Comparison of ENCODE assay signal across 7 cellular contexts in the genomic region with DNA sequence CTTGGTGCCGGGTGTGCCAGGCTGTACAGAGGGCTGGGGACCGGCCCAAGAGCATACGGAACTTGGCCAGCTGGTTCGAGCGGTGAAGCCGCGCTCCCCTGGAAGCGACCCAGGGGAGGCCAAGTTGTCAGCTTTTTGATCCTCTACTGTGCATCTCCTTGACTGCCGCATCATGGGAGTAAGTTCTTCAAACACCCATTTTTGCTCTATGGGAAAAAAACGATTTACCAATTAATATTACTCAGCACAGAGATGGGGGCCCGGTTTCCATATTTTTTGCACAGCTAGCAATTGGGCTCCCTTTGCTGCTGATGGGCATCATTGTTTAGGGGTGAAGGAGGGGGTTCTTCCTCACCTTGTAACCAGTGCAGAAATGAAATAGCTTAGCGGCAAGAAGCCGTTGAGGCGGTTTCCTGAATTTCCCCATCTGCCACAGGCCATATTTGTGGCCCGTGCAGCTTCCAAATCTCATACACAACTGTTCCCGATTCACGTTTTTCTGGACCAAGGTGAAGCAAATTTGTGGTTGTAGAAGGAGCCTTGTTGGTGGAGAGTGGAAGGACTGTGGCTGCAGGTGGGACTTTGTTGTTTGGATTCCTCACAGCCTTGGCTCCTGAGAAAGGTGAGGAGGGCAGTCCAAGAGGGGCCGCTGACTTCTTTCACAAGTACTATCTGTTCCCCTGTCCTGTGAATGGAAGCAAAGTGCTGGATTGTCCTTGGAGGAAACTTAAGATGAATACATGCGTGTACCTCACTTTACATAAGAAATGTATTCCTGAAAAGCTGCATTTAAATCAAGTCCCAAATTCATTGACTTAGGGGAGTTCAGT. TPM values are rescaled to one million over a fixed set of nuclear protein-coding genes. Genes with fewer than 3 reads are reported as not detected.
DNase-seq lines count a peak whose midpoint lies in the region; ATAC-seq and TF ChIP-seq lines count a peak whose summit lies in the region.
"Had no signal": no experiment of that assay in that cellular context is flagged by ENCODE, and none has a peak within 500 bp of the region (broad histone marks: within the 10 kb centered on the region; RNA-seq: fewer than 3 reads in every experiment).

No MANE protein-coding gene starts in this region.

- no peaks in the 10 kb centered on the region for H3K36me3 ChIP-seq in transverse colon

- H3K27me3 Mint-ChIP-seq in activated T-cell treated with anti-CD3 and anti-CD28 coated beads, Interleukin-2, amount 50 U/mL, for 72 hours (ENCODE audit: low read depth), result no peaks in the 10 kb centered on the region

- H3K4me1 Mint-ChIP-seq in activated T-cell treated with anti-CD3 and anti-CD28 coated beads, Interleukin-2, amount 50 U/mL, for 72 hours (ENCODE audit: low read depth), result peaks cover 51% of the 10 kb centered on the region

- no peak for ATAC-seq in activated T-cell treated with anti-CD3 and anti-CD28 coated beads, Interleukin-2, amount 50 U/mL, for 72 hours (replicated peaks in 1 of 2)

- no peak for DNase-seq in activated T-cell treated with anti-CD3 and anti-CD28 coated beads, Interleukin-2, amount 50 U/mL, for 72 hours
- DNase-seq in activated T-cell treated with anti-CD3 and anti-CD28 coated beads, Interleukin-2, amount 50 U/mL, for 48 hours, result no peak
- no peak for DNase-seq in fibroblast of the aortic adventitia (ENCODE audit: low read depth)
- no peak for DNase-seq in transverse colon
- no peak for DNase-seq in caudate nucleus (lab: John Stamatoyannopoulos, UW)
- no peak for DNase-seq in SW480 (ENCODE audit: low spot score)
- DNase-seq: GDM1 had no signal

- H3K27me3 ChIP-seq in transverse colon, result no peaks in the 10 kb centered on the region

- no peaks in the 10 kb centered on the region for H3K9me3 ChIP-seq in transverse colon

- no peak for TF ChIP-seq POLR2A in transverse colon (IDR thresholded peaks at IDR 0.05)

- H3K4me3 ChIP-seq in fibroblast of the aortic adventitia (ENCODE audit: low read depth, low read length) (peak overlapping the region; percentile 69), transverse colon (peak overlapping the region; percentile 61 to 87 (median 76))

- peak overlapping the region; percentile 68 to 85 for H3K4me3 Mint-ChIP-seq in activated T-cell treated with anti-CD3 and anti-CD28 coated beads, Interleukin-2, amount 50 U/mL, for 72 hours

- peaks cover 8 to 87% (median 58%) of the 10 kb centered on the region in 4 donors for H3K4me1 ChIP-seq in transverse colon

- WGBS in transverse colon (ENCODE audit: low coverage in 1 of 2), 2 donors, result 40 to 55% methylated on average over 8 to 19 of the region's 19 CpGs

- H3K36me3 Mint-ChIP-seq in activated T-cell treated with anti-CD3 and anti-CD28 coated beads, Interleukin-2, amount 50 U/mL, for 72 hours (ENCODE audit: insufficient read depth in 2 of 2), result peaks cover 2% of the 10 kb centered on the region in 2 donors

- H3K27ac Mint-ChIP-seq in activated T-cell treated with anti-CD3 and anti-CD28 coated beads, Interleukin-2, amount 50 U/mL, for 72 hours, result no peak overlapping the region

- in situ Hi-C loops in transverse colon (cut with MboI; ENCODE audit: low pct_ligation_motif_present in 1 of 4, low pct_unique_long_range_greater_than_20kb in 1 of 4, low sequenced_read_pairs in 3 of 4), result no loop called here

- no peak for TF ChIP-seq EP300 in transverse colon (IDR thresholded peaks at IDR 0.05; ENCODE audit: low read depth)

- TF ChIP-seq CTCF in fibroblast of the aortic adventitia (IDR thresholded peaks at IDR 0.05; ENCODE audit: insufficient read depth, low read length), result no peak
- no peak for TF ChIP-seq CTCF in transverse colon (IDR thresholded peaks at IDR 0.05)

- H3K27ac ChIP-seq in transverse colon (peak overlapping the region; percentile 96 to 97 (median 97)), caudate nucleus (ENCODE audit: low read depth, low read length) (no peak overlapping the region)

- intact Hi-C loops in transverse colon (cut with DNase I; ENCODE audit: low total_unique reads), result no loop called here

- no peaks in the 10 kb centered on the region for H3K9me3 Mint-ChIP-seq in activated T-cell treated with anti-CD3 and anti-CD28 coated beads, Interleukin-2, amount 50 U/mL, for 72 hours

RNA-seq across cellular contexts. Expression of a gene that starts 2.1 kb away (rescaled TPM):
- total RNA-seq in activated T-cell treated with anti-CD3 and anti-CD28 coated beads, Interleukin-2, amount 50 U/mL, for 72 hours, result 1 to 10 TPM; 5.4 to 5.5 TPM
- total RNA-seq in fibroblast of the aortic adventitia (ENCODE audit: low replicate concordance), result 5.6 and 7.1 TPM in 2 replicates
- total RNA-seq in transverse colon, result 10 to 100 TPM; 14.9 to 39.0 (median 22.4) TPM

RNA-seq across cellular contexts. Expression of a gene that starts 21.3 kb away (rescaled TPM):
- total RNA-seq in activated T-cell treated with anti-CD3 and anti-CD28 coated beads, Interleukin-2, amount 50 U/mL, for 72 hours, result 1 to 10 TPM; 1.1 to 1.6 TPM
- total RNA-seq in fibroblast of the aortic adventitia (ENCODE audit: low replicate concordance), result 2.7 and 5.6 TPM in 2 replicates
- total RNA-seq in transverse colon, result 10 to 100 TPM in 1 of 4 donors, 1 to 10 TPM in 3; 6.7 to 17.9 (median 8.9) TPM

RNA-seq across cellular contexts. Expression of a gene that starts 33.6 kb away (rescaled TPM):
- not detected for total RNA-seq in activated T-cell treated with anti-CD3 and anti-CD28 coated beads, Interleukin-2, amount 50 U/mL, for 72 hours
- total RNA-seq in fibroblast of the aortic adventitia (ENCODE audit: low replicate concordance) (not detected in 2 replicates), transverse colon (not detected)

RNA-seq across cellular contexts. Expression of a gene that starts 52.1 kb away (rescaled TPM):
- total RNA-seq in activated T-cell treated with anti-CD3 and anti-CD28 coated beads, Interleukin-2, amount 50 U/mL, for 72 hours, result 10 to 100 TPM; 24.2 to 28.1 TPM
- total RNA-seq in fibroblast of the aortic adventitia (ENCODE audit: low replicate concordance), result 13.7 and 13.9 TPM in 2 replicates
- total RNA-seq in transverse colon, result 10 to 100 TPM; 24.4 to 43.6 (median 33.2) TPM

RNA-seq across cellular contexts. Expression of a gene that starts 52.2 kb away (rescaled TPM):
- 10 to 100 TPM; 43.8 to 49.1 TPM for total RNA-seq in activated T-cell treated with anti-CD3 and anti-CD28 coated beads, Interleukin-2, amount 50 U/mL, for 72 hours
- total RNA-seq in fibroblast of the aortic adventitia (ENCODE audit: low replicate concordance) (15.5 and 23.9 TPM in 2 replicates), transverse colon (10 to 100 TPM in 2 of 4 donors, 1 to 10 TPM in 2; 5.6 to 17.0 (median 9.9) TPM)
